In the genomic region with DNA sequence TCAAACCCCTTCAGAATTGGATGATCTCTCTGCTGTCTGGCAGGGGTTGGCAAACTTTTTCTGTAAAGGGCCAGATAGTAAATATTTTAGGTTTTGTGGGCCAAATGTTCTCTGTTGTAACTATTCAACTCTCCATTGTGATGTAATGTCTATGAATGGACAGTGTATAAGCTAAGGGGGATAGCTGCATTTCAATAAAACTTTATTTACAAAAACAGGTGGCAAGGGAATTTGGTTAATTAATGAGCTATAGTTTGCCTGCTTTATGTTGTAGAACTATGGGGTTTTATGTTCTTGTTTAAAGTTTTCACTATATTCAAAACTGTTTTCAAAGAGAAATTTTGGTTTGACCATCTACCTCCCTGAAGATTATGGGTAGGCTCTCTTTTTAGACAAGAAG, we compare ENCODE assay signal across 1 cellular context.
TF ChIP-seq lines count a peak whose summit lies in the region.

No MANE protein-coding gene starts in this region.

TF ChIP-seq in K562, 482 proteins besides CTCF, POLR2A, EP300 and RAD21:
- TF ChIP-seq, protein P1, sequence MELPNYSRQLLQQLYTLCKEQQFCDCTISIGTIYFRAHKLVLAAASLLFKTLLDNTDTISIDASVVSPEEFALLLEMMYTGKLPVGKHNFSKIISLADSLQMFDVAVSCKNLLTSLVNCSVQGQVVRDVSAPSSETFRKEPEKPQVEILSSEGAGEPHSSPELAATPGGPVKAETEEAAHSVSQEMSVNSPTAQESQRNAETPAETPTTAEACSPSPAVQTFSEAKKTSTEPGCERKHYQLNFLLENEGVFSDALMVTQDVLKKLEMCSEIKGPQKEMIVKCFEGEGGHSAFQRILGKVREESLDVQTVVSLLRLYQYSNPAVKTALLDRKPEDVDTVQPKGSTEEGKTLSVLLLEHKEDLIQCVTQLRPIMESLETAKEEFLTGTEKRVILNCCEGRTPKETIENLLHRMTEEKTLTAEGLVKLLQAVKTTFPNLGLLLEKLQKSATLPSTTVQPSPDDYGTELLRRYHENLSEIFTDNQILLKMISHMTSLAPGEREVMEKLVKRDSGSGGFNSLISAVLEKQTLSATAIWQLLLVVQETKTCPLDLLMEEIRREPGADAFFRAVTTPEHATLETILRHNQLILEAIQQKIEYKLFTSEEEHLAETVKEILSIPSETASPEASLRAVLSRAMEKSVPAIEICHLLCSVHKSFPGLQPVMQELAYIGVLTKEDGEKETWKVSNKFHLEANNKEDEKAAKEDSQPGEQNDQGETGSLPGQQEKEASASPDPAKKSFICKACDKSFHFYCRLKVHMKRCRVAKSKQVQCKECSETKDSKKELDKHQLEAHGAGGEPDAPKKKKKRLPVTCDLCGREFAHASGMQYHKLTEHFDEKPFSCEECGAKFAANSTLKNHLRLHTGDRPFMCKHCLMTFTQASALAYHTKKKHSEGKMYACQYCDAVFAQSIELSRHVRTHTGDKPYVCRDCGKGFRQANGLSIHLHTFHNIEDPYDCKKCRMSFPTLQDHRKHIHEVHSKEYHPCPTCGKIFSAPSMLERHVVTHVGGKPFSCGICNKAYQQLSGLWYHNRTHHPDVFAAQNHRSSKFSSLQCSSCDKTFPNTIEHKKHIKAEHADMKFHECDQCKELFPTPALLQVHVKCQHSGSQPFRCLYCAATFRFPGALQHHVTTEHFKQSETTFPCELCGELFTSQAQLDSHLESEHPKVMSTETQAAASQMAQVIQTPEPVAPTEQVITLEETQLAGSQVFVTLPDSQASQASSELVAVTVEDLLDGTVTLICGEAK (IDR thresholded peaks at IDR 0.05) = peak; percentile 89
- TF ChIP-seq, protein P1 (CRISPR knock-in tag; IDR thresholded peaks at IDR 0.05) = peak; percentile 72
- TF ChIP-seq, protein P2, sequence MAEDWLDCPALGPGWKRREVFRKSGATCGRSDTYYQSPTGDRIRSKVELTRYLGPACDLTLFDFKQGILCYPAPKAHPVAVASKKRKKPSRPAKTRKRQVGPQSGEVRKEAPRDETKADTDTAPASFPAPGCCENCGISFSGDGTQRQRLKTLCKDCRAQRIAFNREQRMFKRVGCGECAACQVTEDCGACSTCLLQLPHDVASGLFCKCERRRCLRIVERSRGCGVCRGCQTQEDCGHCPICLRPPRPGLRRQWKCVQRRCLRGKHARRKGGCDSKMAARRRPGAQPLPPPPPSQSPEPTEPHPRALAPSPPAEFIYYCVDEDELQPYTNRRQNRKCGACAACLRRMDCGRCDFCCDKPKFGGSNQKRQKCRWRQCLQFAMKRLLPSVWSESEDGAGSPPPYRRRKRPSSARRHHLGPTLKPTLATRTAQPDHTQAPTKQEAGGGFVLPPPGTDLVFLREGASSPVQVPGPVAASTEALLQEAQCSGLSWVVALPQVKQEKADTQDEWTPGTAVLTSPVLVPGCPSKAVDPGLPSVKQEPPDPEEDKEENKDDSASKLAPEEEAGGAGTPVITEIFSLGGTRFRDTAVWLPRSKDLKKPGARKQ (CRISPR knock-in tag; IDR thresholded peaks at IDR 0.05) = no peak
